11 cellular contexts compared by ENCODE assay signal in genomic region chr10:5691786-5692185, GRCh38. TPM values are rescaled to one million over a fixed set of nuclear protein-coding genes. Genes with fewer than 3 reads are reported as not detected.
A peak's percentile ranks its signal among the peaks of the same experiment; 100 is the strongest.
DNase-seq lines count a peak whose midpoint lies in the region; ATAC-seq and TF ChIP-seq lines count a peak whose summit lies in the region.
"Had no signal": no experiment of that assay in that cellular context is flagged by ENCODE, and none has a peak within 500 bp of the region (broad histone marks: within the 10 kb centered on the region; RNA-seq: fewer than 3 reads in every experiment).

No MANE protein-coding gene starts in this region.

- no peaks in the 10 kb centered on the region for H4K20me1 ChIP-seq in OCI-LY1 (ENCODE audit: insufficient read depth, low read length)

- H3K27me3 ChIP-seq in OCI-LY1 (ENCODE audit: insufficient read depth, low read length) = no peaks in the 10 kb centered on the region
- H3K27me3 ChIP-seq in endodermal cell (ENCODE audit: control insufficient read depth, insufficient read depth, low read length, poor library complexity, severe bottlenecking) = no peaks in the 10 kb centered on the region
- no peaks in the 10 kb centered on the region for H3K27me3 ChIP-seq in neuron (ENCODE audit: insufficient read depth, low read length)
- H3K27me3 ChIP-seq: SJSA1 had no signal

- no peaks in the 10 kb centered on the region for H3K9me2 ChIP-seq in OCI-LY1 (ENCODE audit: low read depth, low read length)

- no peak for DNase-seq in T-helper 2 cell treated with Interferon-gamma antibody and Interleukin-4, amounts not matched to agents 5 μg/mL and 100 μg/mL, for 36 hours (ENCODE audit: low spot score)
- DNase-seq in T-helper 2 cell (no peak), endodermal cell (no peak), NCI-H345 treated with DMSO at 0.1 percent for 48 hours (lab: John Stamatoyannopoulos, UW; ENCODE audit: unreplicated experiment) (no peak), SKM-1 treated with dmso at 0.1 percent for 144 hours (lab: John Stamatoyannopoulos, UW; ENCODE audit: unreplicated experiment) (no peak)
- DNase-seq: activated CD8-positive, alpha-beta memory T cell treated with anti-CD3 and anti-CD28 coated beads, Interleukin-2, amount 50 U/mL, for 4 hours; NCI-H2107 had no signal

- no peak overlapping the region for H2AFZ ChIP-seq in OCI-LY1 (ENCODE audit: low read length)
- H2AFZ ChIP-seq in neuron (ENCODE audit: low read depth, low read length) = no peak overlapping the region

- H3K4me2 ChIP-seq in OCI-LY1 (ENCODE audit: low read length) = peak overlapping the region; percentile 95

- peak overlapping the region; percentile 85 for H3K27ac ChIP-seq in OCI-LY1 (ENCODE audit: low read depth, low read length, poor library complexity, severe bottlenecking)
- H3K27ac ChIP-seq in endodermal cell (ENCODE audit: low read depth, low read length) = no peak overlapping the region
- H3K27ac ChIP-seq: SJSA1 had no signal

- no peaks in the 10 kb centered on the region for H3K27me3 Mint-ChIP-seq in T-helper 2 cell treated with Interferon-gamma antibody and Interleukin-4, amounts not matched to agents 5 μg/mL and 100 μg/mL, for 36 hours (ENCODE audit: low read depth)
- no peaks in the 10 kb centered on the region for H3K27me3 Mint-ChIP-seq in endodermal cell (ENCODE audit: insufficient read depth)

- peaks cover 53% of the 10 kb centered on the region for H3K4me1 Mint-ChIP-seq in T-helper 2 cell treated with Interferon-gamma antibody and Interleukin-4, amounts not matched to agents 5 μg/mL and 100 μg/mL, for 36 hours (ENCODE audit: low read depth)
- peaks cover 40% of the 10 kb centered on the region for H3K4me1 Mint-ChIP-seq in endodermal cell

- no peak overlapping the region for H3K27ac Mint-ChIP-seq in T-helper 2 cell treated with Interferon-gamma antibody and Interleukin-4, amounts not matched to agents 5 μg/mL and 100 μg/mL, for 36 hours
- H3K27ac Mint-ChIP-seq in endodermal cell = no peak overlapping the region

- peaks cover 21% of the 10 kb centered on the region for H3K36me3 ChIP-seq in OCI-LY1 (ENCODE audit: insufficient read depth, low read length)
- H3K36me3 ChIP-seq in endodermal cell (ENCODE audit: control insufficient read depth, insufficient read depth, low read length) = no peaks in the 10 kb centered on the region
- H3K36me3 ChIP-seq in neuron (ENCODE audit: insufficient read depth, low read length) = no peaks in the 10 kb centered on the region
- H3K36me3 ChIP-seq: SJSA1 had no signal

- H3K9ac ChIP-seq in OCI-LY1 (ENCODE audit: low read length) (peak overlapping the region; percentile 79), endodermal cell (ENCODE audit: extremely low read depth, low read length, poor library complexity, severe bottlenecking) (no peak overlapping the region)

- H3K79me2 ChIP-seq in OCI-LY1 (ENCODE audit: insufficient read depth, low read length) = peaks cover 82% of the 10 kb centered on the region

- peak overlapping the region; percentile 81 for H3K4me3 Mint-ChIP-seq in T-helper 2 cell treated with Interferon-gamma antibody and Interleukin-4, amounts not matched to agents 5 μg/mL and 100 μg/mL, for 36 hours
- H3K4me3 Mint-ChIP-seq in endodermal cell = peak overlapping the region; percentile 55

- no peaks in the 10 kb centered on the region for H3K9me3 Mint-ChIP-seq in T-helper 2 cell treated with Interferon-gamma antibody and Interleukin-4, amounts not matched to agents 5 μg/mL and 100 μg/mL, for 36 hours
- H3K9me3 Mint-ChIP-seq in endodermal cell = no peaks in the 10 kb centered on the region

- 72 to 79% methylated on average over 6 to 8 of the region's 8 CpGs for WGBS in endodermal cell (ENCODE audit: insufficient coverage in 1 of 2, insufficient read length in 1 of 2), 2 experiments

- H3K4me1 ChIP-seq in OCI-LY1 (ENCODE audit: insufficient read depth, low read length, severe bottlenecking) (peaks cover 82% of the 10 kb centered on the region), endodermal cell (ENCODE audit: control insufficient read depth, insufficient read depth, low read length) (peaks cover 6% of the 10 kb centered on the region), neuron (ENCODE audit: insufficient read depth, low read length) (peaks cover 17% of the 10 kb centered on the region)
- H3K4me1 ChIP-seq: SJSA1 had no signal

- H3K4me3 ChIP-seq in OCI-LY1 (ENCODE audit: low read depth, low read length, poor library complexity, severe bottlenecking) (peak overlapping the region; percentile 58), endodermal cell (ENCODE audit: low read length) (peak overlapping the region; percentile 85), neuron (ENCODE audit: low read length) (peak overlapping the region; percentile 81)
- H3K4me3 ChIP-seq: SJSA1 had no signal

- TF ChIP-seq CTCF in OCI-LY1 (IDR thresholded peaks at IDR 0.05; ENCODE audit: low read length) (no peak), endodermal cell (conservative IDR thresholded peaks at IDR 0.05) (no peak)

- no peaks in the 10 kb centered on the region for H3F3A ChIP-seq in OCI-LY1 (ENCODE audit: insufficient read depth, low read length)

- peaks cover 12% of the 10 kb centered on the region for H3K36me3 Mint-ChIP-seq in T-helper 2 cell treated with Interferon-gamma antibody and Interleukin-4, amounts not matched to agents 5 μg/mL and 100 μg/mL, for 36 hours (ENCODE audit: low read depth)
- H3K36me3 Mint-ChIP-seq in endodermal cell (ENCODE audit: low read depth) = peaks cover 3% of the 10 kb centered on the region

- H3K9me3 ChIP-seq in OCI-LY1 (ENCODE audit: low read length) (no peaks in the 10 kb centered on the region), endodermal cell (ENCODE audit: control insufficient read depth, low read length) (no peaks in the 10 kb centered on the region), neuron (ENCODE audit: low read length) (no peaks in the 10 kb centered on the region)
- H3K9me3 ChIP-seq: SJSA1 had no signal

- no peak for ATAC-seq in HG02840 (IDR thresholded peaks at IDR 0.05; ENCODE audit: low FRiP score, unreplicated experiment)

RNA-seq across cellular contexts. Expression of gene TASOR2, which starts 7.1 kb away (rescaled TPM):
- total RNA-seq in endodermal cell = 10 to 100 TPM; 47.1 to 53.0 TPM
- 29.3 TPM for polyA plus RNA-seq in endodermal cell (2013, experiment 1 of 2)
- polyA plus RNA-seq in endodermal cell (2013, experiment 2 of 2) = 29.4 TPM

RNA-seq across cellular contexts. Expression of gene ASB13, which starts 25.4 kb away (rescaled TPM):
- total RNA-seq in endodermal cell = 10 to 100 TPM; 12.8 to 13.5 TPM
- 8.4 TPM for polyA plus RNA-seq in endodermal cell (2013, experiment 1 of 2)
- 10.6 TPM for polyA plus RNA-seq in endodermal cell (2013, experiment 2 of 2)
